ENCODE assay signal across 8 cellular contexts in genomic region chrX:109733658-109734022, GRCh38. TPM values are rescaled to one million over a fixed set of nuclear protein-coding genes. Genes with fewer than 3 reads are reported as not detected.
DNase-seq lines count a peak whose midpoint lies in the region; ATAC-seq and TF ChIP-seq lines count a peak whose summit lies in the region.

No MANE protein-coding gene starts in this region.

- peak overlapping the region; percentile 74 for H3K9ac ChIP-seq in Karpas-422 (ENCODE audit: low read length)

- H3K4me2 ChIP-seq in Karpas-422 (ENCODE audit: low read depth, low read length, poor library complexity, severe bottlenecking), result peak overlapping the region; percentile 78

- ATAC-seq in GM18868 (IDR thresholded peaks at IDR 0.05; ENCODE audit: unreplicated experiment) (no peak), HG02938 (IDR thresholded peaks at IDR 0.05; ENCODE audit: unreplicated experiment) (no peak)

- TF ChIP-seq CTCF in CD14-positive monocyte (IDR thresholded peaks at IDR 0.05) (no peak), dorsolateral prefrontal cortex (IDR thresholded peaks at IDR 0.05 in 54 of 56, conservative IDR thresholded peaks at IDR 0.05 in 2 of 56; ENCODE audit: low read depth in 1 of 56, partially characterized antibody in 56 of 56) (no peak), nephron progenitor cell (IDR thresholded peaks at IDR 0.05) (no peak)

- peak overlapping the region; percentile 95 to 98 (median 96) for H3K27ac Mint-ChIP-seq in CD14-positive monocyte
- H3K27ac Mint-ChIP-seq in nephron progenitor cell, result peak overlapping the region; percentile 55

- H3K9me3 ChIP-seq in Karpas-422 (ENCODE audit: low read length), result no peaks in the 10 kb centered on the region

- H3K4me3 ChIP-seq in Karpas-422 (ENCODE audit: low read length), result peak overlapping the region; percentile 68
- H3K4me3 ChIP-seq in dorsolateral prefrontal cortex, result peak overlapping the region; percentile 35 to 85 (median 72)

- H4K20me1 ChIP-seq in Karpas-422 (ENCODE audit: insufficient read depth, low read depth, low read length), result no peaks in the 10 kb centered on the region

- DNase-seq in CD14-positive monocyte (ENCODE audit: low spot score) (no peak), Karpas-422 (no peak), dorsolateral prefrontal cortex (no peak), nephron progenitor cell (no peak), kidney tubule cell (ENCODE audit: low spot score) (no peak)
- no peak for DNase-seq in stimulated activated CD4-positive, alpha-beta T cell treated with anti-CD3 and anti-CD28 coated beads, Interleukin-2, amount 100 ng/mL, for 24 hours

- no peaks in the 10 kb centered on the region for H3K9me2 ChIP-seq in Karpas-422 (replicated peaks; ENCODE audit: insufficient read depth, low read length)

- H3K79me2 ChIP-seq in Karpas-422 (ENCODE audit: low read length), result peaks cover 43% of the 10 kb centered on the region

- H3K4me3 Mint-ChIP-seq in CD14-positive monocyte (peak overlapping the region; percentile 93 to 97), nephron progenitor cell (peak overlapping the region; percentile 98)

- H3K9me3 Mint-ChIP-seq in CD14-positive monocyte (peaks cover 0 to 7% (median 2%) of the 10 kb centered on the region in 7 donors), nephron progenitor cell (peaks cover 19% of the 10 kb centered on the region)

- no peaks in the 10 kb centered on the region for H3K27me3 ChIP-seq in Karpas-422 (ENCODE audit: low read length)
- H3K27me3 ChIP-seq in dorsolateral prefrontal cortex, result peaks cover 0 to 42% (median 8%) of the 10 kb centered on the region in 45 donors

- H3K36me3 ChIP-seq in Karpas-422 (ENCODE audit: insufficient read depth, low read length), result peaks cover under 1% of the 10 kb centered on the region; the same call in 1 of the 2 replicates

- intact Hi-C loops in CD14-positive monocyte (cut with micrococcal nuclease), result loop anchor here in 1 of 2 donors (10.0 kb wide), 1 partner anchor 111 kb away; no protein-coding TSS in a partner anchor
- intact Hi-C loops in dorsolateral prefrontal cortex (cut with DNase I), result loop anchor here (5.0 kb wide), 2 partner anchors 414 to 584 kb away; partner anchors contain the start of gene AMMECR1 (in 2 of the 2)

- H2AFZ ChIP-seq in Karpas-422 (ENCODE audit: low read length), result 0 out of 2 replicates have a peak overlapping the region, but pooled peaks have one; percentile 77

- H3K27ac ChIP-seq in Karpas-422 (ENCODE audit: low read length) (no peak overlapping the region), dorsolateral prefrontal cortex (peak overlapping the region in 55 of 59 donors; percentile 24 to 91 (median 79))

- H3K4me1 ChIP-seq in Karpas-422 (ENCODE audit: low read length), result peaks cover 17% of the 10 kb centered on the region

- peaks cover 37% of the 10 kb centered on the region for H3K4me1 Mint-ChIP-seq in CD14-positive monocyte
- peaks cover 47% of the 10 kb centered on the region for H3K4me1 Mint-ChIP-seq in nephron progenitor cell

- H3K36me3 Mint-ChIP-seq in CD14-positive monocyte, result peaks cover 0 to 5% of the 10 kb centered on the region in 2 donors
- H3K36me3 Mint-ChIP-seq in nephron progenitor cell (ENCODE audit: low read depth), result peaks cover 21% of the 10 kb centered on the region

- H3K27me3 Mint-ChIP-seq in CD14-positive monocyte (ENCODE audit: low read depth in 3 of 3), result peaks cover 0 to 3% (median 0%) of the 10 kb centered on the region in 3 donors
- H3K27me3 Mint-ChIP-seq in nephron progenitor cell (ENCODE audit: low read depth, poor library complexity), result no peaks in the 10 kb centered on the region

RNA-seq across cellular contexts. Expression of gene ACSL4, which starts 0.6 kb away (rescaled TPM):
- 10 to 100 TPM; 31.2 to 40.9 TPM for polyA plus RNA-seq in CD14-positive monocyte
- total RNA-seq in Karpas-422 (2014; rRNA removed; shearing (Covaris generic); ENCODE audit: low replicate concordance), result 42.4 and 85.8 TPM in 2 replicates
- total RNA-seq in dorsolateral prefrontal cortex, result 100 to 1,000 TPM in 1 of 120 experiments, 10 to 100 TPM in 119; 24.2 to 101 (median 62.2) TPM
